In genomic region chr14:89417111-89417468, GRCh38 we compare ENCODE assay signal across 8 cellular contexts. TPM values are rescaled to one million over a fixed set of nuclear protein-coding genes. Genes with fewer than 3 reads are reported as not detected.
DNase-seq lines count a peak whose midpoint lies in the region; ATAC-seq and TF ChIP-seq lines count a peak whose summit lies in the region.

TSS of gene FOXN3 (minus strand) at chr14:89417233. CDS start at chr14:89412476, 4,757 bp downstream.

- H3K9me3 Mint-ChIP-seq in CD8-positive, alpha-beta T cell, result no peaks in the 10 kb centered on the region
- no peaks in the 10 kb centered on the region for H3K9me3 Mint-ChIP-seq in activated CD8-positive, alpha-beta memory T cell treated with anti-CD3 and anti-CD28 coated beads, Interleukin-2, amount 10 ng/mL, durations not matched to agents 7 days and 5 days (ENCODE audit: low read depth)

- intact Hi-C loops in CD8-positive, alpha-beta T cell (cut with DNase I, micrococcal nuclease), result loop anchor here (1.0 to 10.0 kb wide), 14 partner anchors 50 to 1422 kb away; partner anchors contain the start of genes CALM1 (in 1 of the 2), EFCAB11 (in 1 of the 2), EML5 (in 1 of the 2) and GALC (in 1 of the 2)

- H3K36me3 Mint-ChIP-seq in CD8-positive, alpha-beta T cell, result peaks cover 20% of the 10 kb centered on the region
- H3K36me3 Mint-ChIP-seq in activated CD8-positive, alpha-beta memory T cell treated with anti-CD3 and anti-CD28 coated beads, Interleukin-2, amount 10 ng/mL, durations not matched to agents 7 days and 5 days, result peaks cover 9% of the 10 kb centered on the region

- no peaks in the 10 kb centered on the region for H3K36me3 ChIP-seq in CD8-positive, alpha-beta T cell (ENCODE audit: insufficient read depth, low read length)
- H3K36me3 ChIP-seq in endocrine pancreas (ENCODE audit: control insufficient read depth, insufficient read depth, low read length), result peaks cover under 1% of the 10 kb centered on the region

- peak within 1 kb of the TSS; percentile 94 for H3K4me3 Mint-ChIP-seq in CD8-positive, alpha-beta T cell
- peak within 1 kb of the TSS; percentile 89 for H3K4me3 Mint-ChIP-seq in activated CD8-positive, alpha-beta memory T cell treated with anti-CD3 and anti-CD28 coated beads, Interleukin-2, amount 10 ng/mL, durations not matched to agents 7 days and 5 days

- H3K27me3 ChIP-seq in CD8-positive, alpha-beta T cell (ENCODE audit: insufficient read depth, low read length), result no peaks in the 10 kb centered on the region
- no peaks in the 10 kb centered on the region for H3K27me3 ChIP-seq in endocrine pancreas (ENCODE audit: control insufficient read depth, insufficient read depth, low read length)

- ATAC-seq in CD8-positive, alpha-beta T cell, result peak; percentile 61
- peak; percentile 24 for ATAC-seq in GM19468 (IDR thresholded peaks at IDR 0.05; ENCODE audit: extremely low read depth, unreplicated experiment)
- ATAC-seq in activated CD8-positive, alpha-beta memory T cell treated with anti-CD3 and anti-CD28 coated beads, Interleukin-2, amount 10 ng/mL, durations not matched to agents 7 days and 5 days, result peak; percentile 64

- no peaks in the 10 kb centered on the region for H3K27me3 Mint-ChIP-seq in CD8-positive, alpha-beta T cell (ENCODE audit: low read depth)
- H3K27me3 Mint-ChIP-seq in activated CD8-positive, alpha-beta memory T cell treated with anti-CD3 and anti-CD28 coated beads, Interleukin-2, amount 10 ng/mL, durations not matched to agents 7 days and 5 days, result no peaks in the 10 kb centered on the region

- H3K4me1 ChIP-seq in CD8-positive, alpha-beta T cell (ENCODE audit: insufficient read depth, low read length), result peaks cover 30% of the 10 kb centered on the region
- peaks cover 4% of the 10 kb centered on the region for H3K4me1 ChIP-seq in endocrine pancreas (ENCODE audit: control insufficient read depth, insufficient read depth, low read length)

- H3K4me1 Mint-ChIP-seq in CD8-positive, alpha-beta T cell (ENCODE audit: low read depth), result peaks cover 55% of the 10 kb centered on the region
- peaks cover 33% of the 10 kb centered on the region for H3K4me1 Mint-ChIP-seq in activated CD8-positive, alpha-beta memory T cell treated with anti-CD3 and anti-CD28 coated beads, Interleukin-2, amount 10 ng/mL, durations not matched to agents 7 days and 5 days

- CTCF ChIA-PET in CD8-positive, alpha-beta T cell (lab: Charles Lee), result no interaction called here
- CTCF ChIA-PET in activated CD8-positive, alpha-beta memory T cell treated with anti-CD3 and anti-CD28 coated beads, Interleukin-2, amount 10 ng/mL, durations not matched to agents 7 days and 5 days (lab: Charles Lee), result no interaction called here

- POLR2A ChIA-PET in CD8-positive, alpha-beta T cell (lab: Charles Lee), result interaction anchor here (2.1 kb wide), 1 partner anchor 13 kb away, joined by 13 read pairs; no protein-coding TSS in a partner anchor

- H3K4me3 ChIP-seq in CD8-positive, alpha-beta T cell (ENCODE audit: low read depth, low read length), result peak within 1 kb of the TSS; percentile 93
- peak within 1 kb of the TSS; percentile 48 for H3K4me3 ChIP-seq in endocrine pancreas (ENCODE audit: control insufficient read depth, insufficient read depth, low read length)

- no peak for TF ChIP-seq CTCF in CD8-positive, alpha-beta T cell (IDR thresholded peaks at IDR 0.05)

- peak within 1 kb of the TSS; percentile 86 for H3K9ac ChIP-seq in endocrine pancreas (ENCODE audit: control insufficient read depth, insufficient read depth, low read length)

- H3K27ac ChIP-seq in CD8-positive, alpha-beta T cell (ENCODE audit: low read depth, low read length), result peak within 1 kb of the TSS; percentile 75

- peak within 1 kb of the TSS; percentile 93 for H3K27ac Mint-ChIP-seq in CD8-positive, alpha-beta T cell
- H3K27ac Mint-ChIP-seq in activated CD8-positive, alpha-beta memory T cell treated with anti-CD3 and anti-CD28 coated beads, Interleukin-2, amount 10 ng/mL, durations not matched to agents 7 days and 5 days, result peak within 1 kb of the TSS; percentile 96

- H3K9me3 ChIP-seq in CD8-positive, alpha-beta T cell (ENCODE audit: low read length), result no peaks in the 10 kb centered on the region
- no peaks in the 10 kb centered on the region for H3K9me3 ChIP-seq in endocrine pancreas (ENCODE audit: control insufficient read depth, low read length)

- peak; percentile 74 to 90 (median 84) for DNase-seq in CD8-positive, alpha-beta T cell
- DNase-seq in HS-5 (ENCODE audit: low read depth) (peak; percentile 51), NOMO-1 treated with DMSO at 0.1 percent for 48 hours (lab: John Stamatoyannopoulos, UW; ENCODE audit: unreplicated experiment) (peak; percentile 83), mesenteric fat pad (ENCODE audit: low spot score) (peak; percentile 95)
- DNase-seq in activated CD8-positive, alpha-beta memory T cell treated with anti-CD3 and anti-CD28 coated beads, Interleukin-2, amount 10 ng/mL, durations not matched to agents 7 days and 5 days, result peak; percentile 93
- peak; percentile 79 for DNase-seq in stimulated activated CD8-positive, alpha-beta memory T cell treated with anti-CD3 and anti-CD28 coated beads, Interleukin-15, amount 100 ng/mL, for 1 hour (ENCODE audit: low read depth)

RNA-seq across cellular contexts. Expression of gene FOXN3, which starts in this region (rescaled TPM):
- 100 to 1,000 TPM; 134 to 139 TPM for total RNA-seq in CD8-positive, alpha-beta T cell
- total RNA-seq in activated CD8-positive, alpha-beta memory T cell treated with anti-CD3 and anti-CD28 coated beads, Interleukin-2, amount 10 ng/mL, durations not matched to agents 7 days and 5 days, result 100 to 1,000 TPM in 1 of 2 experiments, 10 to 100 TPM in 1; 85.6 to 103 TPM
- 136 TPM for total RNA-seq in mesenteric fat pad

Comparison
In these comparisons a context has a peak if more than half of its experiments do, and no peak if none do; other contexts are left out.
1. Peak in every context shown above with its lines: DNase-seq, ATAC-seq, H3K4me3 ChIP-seq and H3K27ac ChIP-seq.